Comparison of ENCODE assay signal across 8 cellular contexts in genomic region chr11:47216141-47216798, GRCh38. TPM values are rescaled to one million over a fixed set of nuclear protein-coding genes. Genes with fewer than 3 reads are reported as not detected.
DNase-seq lines count a peak whose midpoint lies in the region; ATAC-seq, FAIRE-seq and TF ChIP-seq lines count a peak whose summit lies in the region.

No MANE protein-coding gene starts in this region.

- POLR2A ChIA-PET in Caco-2 (lab: Charles Lee) = interaction anchor here (0.6 to 3.1 kb wide), 3 partner anchors 17 to 29 kb away, joined by 3 to 52 read pairs (median 18); no protein-coding TSS in a partner anchor

- H3K4me3 Mint-ChIP-seq in Caco-2 (ENCODE audit: unreplicated experiment) = peak overlapping the region; percentile 79

- peak overlapping the region in 1 of 4 donors; percentile 92 for H3K27ac ChIP-seq in pancreas
- peak overlapping the region; percentile 93 to 99 (median 98) for H3K27ac ChIP-seq in tibial nerve

- TF ChIP-seq EP300 in tibial nerve (IDR thresholded peaks at IDR 0.05) = peak in 1 of 2 donors; percentile 67

- CTCF ChIA-PET in Caco-2 (lab: Charles Lee) = interaction anchor here (0.6 to 3.3 kb wide), 6 partner anchors 29 to 139 kb away, joined by 3 to 25 read pairs (median 6); no protein-coding TSS in a partner anchor

- peaks cover 3% of the 10 kb centered on the region for H3K36me3 ChIP-seq in Caco-2 (ENCODE audit: control insufficient read depth, insufficient read depth, low read length)
- peaks cover 0 to 14% (median 0%) of the 10 kb centered on the region in 3 donors for H3K36me3 ChIP-seq in pancreas
- H3K36me3 ChIP-seq in tibial nerve = peaks cover 0 to 36% (median 0%) of the 10 kb centered on the region in 3 donors

- intact Hi-C loops in Caco-2 (cut with micrococcal nuclease; ENCODE audit: unreplicated experiment) = loop anchor here (5.0 kb wide), 1 partner anchor 39 kb away; the partner anchor contains the start of gene ARFGAP2
- intact Hi-C loops in pancreas (cut with DNase I) = no loop called here

- FAIRE-seq in pancreas (lab: Jason Lieb, UNC) = no peak

- no peaks in the 10 kb centered on the region for H3K27me3 ChIP-seq in Caco-2 (replicated peaks; ENCODE audit: control insufficient read depth, insufficient read depth, low read length)
- no peaks in the 10 kb centered on the region for H3K27me3 ChIP-seq in pancreas
- H3K27me3 ChIP-seq in tibial nerve = no peaks in the 10 kb centered on the region

- DNase-seq in Caco-2 (no peak), NCI-H460 (ENCODE audit: extremely low read depth, low read depth) (peak; percentile 19), activated T-cell treated with anti-CD3 and anti-CD28 coated beads for 48 hours (ENCODE audit: low read depth) (peak; percentile 64), fibroblast of the aortic adventitia (ENCODE audit: low read depth) (peak; percentile 93), pancreas (peak in 3 of 6 donors; percentile 34 to 50 (median 45)), tibial nerve (ENCODE audit: low spot score in 2 of 2) (peak in 1 of 2 donors; percentile 23)

- peaks cover 12% of the 10 kb centered on the region for H3K36me3 Mint-ChIP-seq in Caco-2 (ENCODE audit: insufficient read depth, unreplicated experiment)

- peak overlapping the region; percentile 73 for H3K4me3 ChIP-seq in Caco-2 (ENCODE audit: low read depth, low read length)
- H3K4me3 ChIP-seq in fibroblast of the aortic adventitia (ENCODE audit: low read depth, low read length) = peak overlapping the region; percentile 72
- peak overlapping the region in 3 of 4 donors; percentile 54 to 72 (median 55) for H3K4me3 ChIP-seq in pancreas
- peak overlapping the region; percentile 64 to 77 (median 72) for H3K4me3 ChIP-seq in tibial nerve

- H3K4me1 Mint-ChIP-seq in Caco-2 (ENCODE audit: low read depth, unreplicated experiment) = peaks cover 31% of the 10 kb centered on the region

- no peaks in the 10 kb centered on the region for H3K9me3 ChIP-seq in Caco-2
- H3K9me3 ChIP-seq in pancreas = no peaks in the 10 kb centered on the region
- no peaks in the 10 kb centered on the region for H3K9me3 ChIP-seq in tibial nerve

- TF ChIP-seq CTCF in Caco-2 (IDR thresholded peaks at IDR 0.05; ENCODE audit: insufficient read depth in 1 of 2, low read depth in 1 of 2, low read length in 1 of 2, severe bottlenecking in 1 of 2, unreplicated experiment in 1 of 2) (peak in 1 of 2 experiments; percentile 8), fibroblast of the aortic adventitia (IDR thresholded peaks at IDR 0.05; ENCODE audit: insufficient read depth, low read length) (no peak), pancreas (IDR thresholded peaks at IDR 0.05) (no peak), tibial nerve (IDR thresholded peaks at IDR 0.05) (no peak)

- H3K9me3 Mint-ChIP-seq in Caco-2 (ENCODE audit: unreplicated experiment) = no peaks in the 10 kb centered on the region

- H3K27ac Mint-ChIP-seq in Caco-2 (ENCODE audit: unreplicated experiment) = peak overlapping the region; percentile 88

- BruUV-seq in Caco-2 (replicated peaks; lab: Mats Ljungman, UMichigan) = no TSS peak

- WGBS in pancreas, 2 donors = 29 to 30% methylated on average over 12 of the region's 12 CpGs
- 1 to 2% methylated on average over 12 of the region's 12 CpGs for WGBS in tibial nerve, 2 donors

- H3K27me3 Mint-ChIP-seq in Caco-2 (ENCODE audit: insufficient read depth, unreplicated experiment) = no peaks in the 10 kb centered on the region

- no peak for TF ChIP-seq POLR2A in tibial nerve (IDR thresholded peaks at IDR 0.05)

- ATAC-seq in GM21717 (IDR thresholded peaks at IDR 0.05; ENCODE audit: unreplicated experiment) (peak; percentile 30), pancreas (peak in 1 of 4 donors; percentile 13), GM21390 (IDR thresholded peaks at IDR 0.05; ENCODE audit: unreplicated experiment) (no peak)

- H3K4me1 ChIP-seq in Caco-2 (peaks cover 23% of the 10 kb centered on the region), pancreas (peaks cover 0 to 17% (median 4%) of the 10 kb centered on the region in 3 donors), tibial nerve (peaks cover 0 to 60% (median 14%) of the 10 kb centered on the region in 4 donors)

RNA-seq across cellular contexts. Expression of gene DDB2, which starts 1.5 kb away (rescaled TPM):
- total RNA-seq in Caco-2 (2022) = 42.2 and 43.7 TPM in 2 replicates
- 59.1 and 61.7 TPM in 2 replicates for total RNA-seq in NCI-H460 (2014; rRNA removed; shearing (Covaris generic))
- polyA plus RNA-seq in NCI-H460 (2014; cell fraction: nucleus; rRNA removed) = 61.1 and 64.9 TPM in 2 replicates
- 47.2 and 99.4 TPM in 2 replicates for total RNA-seq in fibroblast of the aortic adventitia (ENCODE audit: low replicate concordance)
- total RNA-seq in pancreas = 10 to 100 TPM in 5 of 6 donors, 1 to 10 TPM in 1; 10.0 to 46.2 (median 20.0) TPM
- polyA plus RNA-seq in pancreas = 10 to 100 TPM; 31.2 to 45.9 TPM
- total RNA-seq in tibial nerve = 10 to 100 TPM; 43.8 to 82.8 (median 52.4) TPM

RNA-seq across cellular contexts. Expression of gene PACSIN3, which starts 30.0 kb away (rescaled TPM):
- total RNA-seq in Caco-2 (2022) (72.8 and 76.7 TPM in 2 replicates), fibroblast of the aortic adventitia (ENCODE audit: low replicate concordance) (28.8 and 31.6 TPM in 2 replicates), pancreas (10 to 100 TPM; 16.5 to 39.9 (median 29.6) TPM), tibial nerve (10 to 100 TPM; 44.8 to 69.0 (median 61.6) TPM)
- 19.2 and 21.8 TPM in 2 replicates for total RNA-seq in NCI-H460 (2014; rRNA removed; shearing (Covaris generic))
- polyA plus RNA-seq in NCI-H460 (2014; cell fraction: nucleus; rRNA removed) = 46.7 and 52.6 TPM in 2 replicates
- polyA plus RNA-seq in pancreas = 10 to 100 TPM; 28.1 to 31.3 TPM

RNA-seq across cellular contexts. Expression of gene ACP2, which starts 32.3 kb away (rescaled TPM):
- total RNA-seq in Caco-2 (2022) (44.7 and 48.2 TPM in 2 replicates), fibroblast of the aortic adventitia (ENCODE audit: low replicate concordance) (8.4 and 24.9 TPM in 2 replicates), pancreas (10 to 100 TPM; 22.5 to 38.1 (median 29.7) TPM), tibial nerve (10 to 100 TPM; 38.5 to 88.1 (median 58.8) TPM)
- 13.4 and 15.2 TPM in 2 replicates for total RNA-seq in NCI-H460 (2014; rRNA removed; shearing (Covaris generic))
- polyA plus RNA-seq in NCI-H460 (2014; cell fraction: nucleus; rRNA removed) = 19.5 and 19.8 TPM in 2 replicates
- polyA plus RNA-seq in pancreas = 10 to 100 TPM; 40.4 to 53.6 TPM

RNA-seq across cellular contexts. Expression of gene ARFGAP2, which starts 39.6 kb away (rescaled TPM):
- total RNA-seq in Caco-2 (2022) (99.9 and 100.0 TPM in 2 replicates), fibroblast of the aortic adventitia (ENCODE audit: low replicate concordance) (98.5 and 152 TPM in 2 replicates), pancreas (10 to 100 TPM; 40.1 to 67.5 (median 61.4) TPM), tibial nerve (100 to 1,000 TPM; 164 to 209 (median 176) TPM)
- total RNA-seq in NCI-H460 (2014; rRNA removed; shearing (Covaris generic)) = 26.5 and 27.9 TPM in 2 replicates
- polyA plus RNA-seq in NCI-H460 (2014; cell fraction: nucleus; rRNA removed) = 146 and 148 TPM in 2 replicates
- polyA plus RNA-seq in pancreas = 10 to 100 TPM; 73.1 to 78.9 TPM

RNA-seq across cellular contexts. Expression of gene NR1H3, which starts 41.5 kb away (rescaled TPM):
- total RNA-seq in Caco-2 (2022) (40.8 and 44.8 TPM in 2 replicates), fibroblast of the aortic adventitia (ENCODE audit: low replicate concordance) (8.8 and 22.0 TPM in 2 replicates), pancreas (10 to 100 TPM in 5 of 6 donors, 1 to 10 TPM in 1; 8.9 to 24.0 (median 15.2) TPM), tibial nerve (100 to 1,000 TPM in 3 of 4 donors, 10 to 100 TPM in 1; 92.7 to 218 (median 124) TPM)
- total RNA-seq in NCI-H460 (2014; rRNA removed; shearing (Covaris generic)) = 8.3 and 8.7 TPM in 2 replicates
- 19.0 and 33.9 TPM in 2 replicates for polyA plus RNA-seq in NCI-H460 (2014; cell fraction: nucleus; rRNA removed)
- 10 to 100 TPM; 54.9 to 60.0 TPM for polyA plus RNA-seq in pancreas

Comparison
In these comparisons a context has a peak if more than half of its experiments do, and no peak if none do; other contexts are left out.
1. DNase-seq: peak in NCI-H460 (single experiment), activated T-cell treated with anti-CD3 and anti-CD28 coated beads for 48 hours (single experiment) and fibroblast of the aortic adventitia (single experiment); none in Caco-2 (0 of 2).
2. Peak in every context shown above with its lines, with median percentiles within 50 percentile points of each other: H3K4me3 ChIP-seq.